In the genomic region with DNA sequence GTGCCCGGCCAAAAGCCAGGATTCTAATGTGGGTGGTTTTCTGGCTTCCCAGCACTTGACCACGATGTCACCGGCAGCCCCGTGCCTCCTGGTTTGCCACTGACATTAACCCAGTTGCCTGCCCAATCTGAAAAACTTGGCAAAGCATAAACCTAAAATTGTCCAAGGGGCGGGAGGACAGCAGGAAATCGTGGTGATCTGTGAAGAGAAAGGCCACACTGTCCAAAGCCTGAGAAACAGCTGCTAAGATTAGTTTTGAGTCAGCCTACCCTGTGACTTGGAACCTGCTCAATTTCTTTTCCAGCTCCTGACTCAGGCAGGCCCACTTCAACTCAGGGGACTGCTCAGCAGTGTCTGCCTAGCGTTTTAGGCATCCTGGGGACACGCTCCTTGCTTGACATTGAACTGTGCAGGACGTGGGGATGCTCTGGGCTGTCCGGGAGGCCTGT, we compare ENCODE assay signal across 10 cellular contexts. TPM values are rescaled to one million over a fixed set of nuclear protein-coding genes. Genes with fewer than 3 reads are reported as not detected.
A peak's percentile ranks its signal among the peaks of the same experiment; 100 is the strongest.
DNase-seq lines count a peak whose midpoint lies in the region; ATAC-seq and TF ChIP-seq lines count a peak whose summit lies in the region.
"Had no signal": no experiment of that assay in that cellular context is flagged by ENCODE, and none has a peak within 500 bp of the region (broad histone marks: within the 10 kb centered on the region; RNA-seq: fewer than 3 reads in every experiment).

No MANE protein-coding gene starts in this region.

- H3K9ac ChIP-seq in colonic mucosa (ENCODE audit: low read depth in 2 of 2, low read length in 2 of 2) (no peak overlapping the region), liver (ENCODE audit: low read depth in 1 of 2, low read length in 2 of 2) (no peak overlapping the region)

- H3K36me3 ChIP-seq in colonic mucosa (peaks cover 7% of the 10 kb centered on the region), liver (ENCODE audit: control insufficient read depth in 4 of 4, insufficient read depth in 3 of 4, low read depth in 1 of 4, low read length in 3 of 4) (peaks cover 2 to 11% (median 6%) of the 10 kb centered on the region in 4 donors)

- H3K27ac ChIP-seq in colonic mucosa (peak overlapping the region; percentile 10), liver (ENCODE audit: low read depth in 1 of 2, low read length in 2 of 2) (peak overlapping the region; percentile 85 to 92), temporal lobe (ENCODE audit: low read depth, low read length) (peak overlapping the region; percentile 40)

- H3K4me1 Mint-ChIP-seq in immature natural killer cell: peaks cover 1 to 6% of the 10 kb centered on the region in 2 donors

- no peaks in the 10 kb centered on the region for H3K27me3 ChIP-seq in colonic mucosa
- no peaks in the 10 kb centered on the region for H3K27me3 ChIP-seq in liver (ENCODE audit: control insufficient read depth in 4 of 4, insufficient read depth in 4 of 4, low read length in 3 of 4)

- WGBS in liver: 48% methylated on average over 10 of the region's 10 CpGs

- H3K4me3 ChIP-seq in colonic mucosa: no peak overlapping the region
- no peak overlapping the region for H3K4me3 ChIP-seq in liver (ENCODE audit: low read depth in 1 of 3, low read length in 3 of 3)

- no peaks in the 10 kb centered on the region for H3K9me3 Mint-ChIP-seq in immature natural killer cell

- no peak overlapping the region for H3K4me3 Mint-ChIP-seq in immature natural killer cell

- TF ChIP-seq CTCF in colonic mucosa (IDR thresholded peaks at IDR 0.05) (no peak), liver (IDR thresholded peaks at IDR 0.05; ENCODE audit: low read depth, low read length, missing input control) (no peak)

- DNase-seq in HT1080 (ENCODE audit: low read depth) (peak; percentile 95), colonic mucosa (peak; percentile 40), immature natural killer cell (no peak), GF-D8 (lab: John Stamatoyannopoulos, UW) (no peak)
- no peak for DNase-seq in stimulated activated CD4-positive, alpha-beta T cell treated with anti-CD3 and anti-CD28 coated beads, Interleukin-15, amount 100 ng/mL, for 24 hours
- DNase-seq: activated CD8-positive, alpha-beta memory T cell treated with anti-CD3 and anti-CD28 coated beads, Interleukin-2, amount 50 U/mL, for 48 hours; NK-92 treated with Interleukin-12 subunit alpha and Interleukin-12 subunit beta, amount 100 ng/mL, for 24 hours had no signal

- ATAC-seq in GM18873 (IDR thresholded peaks at IDR 0.05; ENCODE audit: low FRiP score, unreplicated experiment): no peak

- H3K4me1 ChIP-seq in colonic mucosa: no peaks in the 10 kb centered on the region
- H3K4me1 ChIP-seq in liver (ENCODE audit: control insufficient read depth in 4 of 4, insufficient read depth in 4 of 4, low read length in 3 of 4): peaks cover 0 to 13% (median 5%) of the 10 kb centered on the region in 4 donors

- H3K36me3 Mint-ChIP-seq in immature natural killer cell: peaks cover 4 to 22% (median 15%) of the 10 kb centered on the region in 3 donors

- no peak for TF ChIP-seq RAD21 in liver (IDR thresholded peaks at IDR 0.05)

- intact Hi-C loops in colonic mucosa (cut with DNase I): no loop called here

- no peak overlapping the region for H3K27ac Mint-ChIP-seq in immature natural killer cell

- no peaks in the 10 kb centered on the region for H3K27me3 Mint-ChIP-seq in immature natural killer cell (ENCODE audit: low read depth in 3 of 3)

- H3K9me3 ChIP-seq in colonic mucosa: no peaks in the 10 kb centered on the region
- H3K9me3 ChIP-seq in liver (ENCODE audit: control insufficient read depth in 4 of 4, low read length in 3 of 4): no peaks in the 10 kb centered on the region

TF ChIP-seq in liver, 16 proteins besides CTCF, POLR2A, EP300 and RAD21:
- no peak for TF ChIP-seq JUND (IDR thresholded peaks at IDR 0.05)
- TF ChIP-seq GABPA (IDR thresholded peaks at IDR 0.05 in 1 of 2, conservative IDR thresholded peaks at IDR 0.05 in 1 of 2): peak in 1 of 2 donors; percentile 38
- TF ChIP-seq, protein P1, sequence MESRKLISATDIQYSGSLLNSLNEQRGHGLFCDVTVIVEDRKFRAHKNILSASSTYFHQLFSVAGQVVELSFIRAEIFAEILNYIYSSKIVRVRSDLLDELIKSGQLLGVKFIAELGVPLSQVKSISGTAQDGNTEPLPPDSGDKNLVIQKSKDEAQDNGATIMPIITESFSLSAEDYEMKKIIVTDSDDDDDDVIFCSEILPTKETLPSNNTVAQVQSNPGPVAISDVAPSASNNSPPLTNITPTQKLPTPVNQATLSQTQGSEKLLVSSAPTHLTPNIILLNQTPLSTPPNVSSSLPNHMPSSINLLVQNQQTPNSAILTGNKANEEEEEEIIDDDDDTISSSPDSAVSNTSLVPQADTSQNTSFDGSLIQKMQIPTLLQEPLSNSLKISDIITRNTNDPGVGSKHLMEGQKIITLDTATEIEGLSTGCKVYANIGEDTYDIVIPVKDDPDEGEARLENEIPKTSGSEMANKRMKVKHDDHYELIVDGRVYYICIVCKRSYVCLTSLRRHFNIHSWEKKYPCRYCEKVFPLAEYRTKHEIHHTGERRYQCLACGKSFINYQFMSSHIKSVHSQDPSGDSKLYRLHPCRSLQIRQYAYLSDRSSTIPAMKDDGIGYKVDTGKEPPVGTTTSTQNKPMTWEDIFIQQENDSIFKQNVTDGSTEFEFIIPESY (IDR thresholded peaks at IDR 0.05): no peak
- peak; percentile 46 to 68 for TF ChIP-seq RXRA (IDR thresholded peaks at IDR 0.05)
- TF ChIP-seq SP1 (IDR thresholded peaks at IDR 0.05): peak; percentile 56
- TF ChIP-seq NR2F2 (IDR thresholded peaks at IDR 0.05): peak; percentile 63
- TF ChIP-seq, protein P2, sequence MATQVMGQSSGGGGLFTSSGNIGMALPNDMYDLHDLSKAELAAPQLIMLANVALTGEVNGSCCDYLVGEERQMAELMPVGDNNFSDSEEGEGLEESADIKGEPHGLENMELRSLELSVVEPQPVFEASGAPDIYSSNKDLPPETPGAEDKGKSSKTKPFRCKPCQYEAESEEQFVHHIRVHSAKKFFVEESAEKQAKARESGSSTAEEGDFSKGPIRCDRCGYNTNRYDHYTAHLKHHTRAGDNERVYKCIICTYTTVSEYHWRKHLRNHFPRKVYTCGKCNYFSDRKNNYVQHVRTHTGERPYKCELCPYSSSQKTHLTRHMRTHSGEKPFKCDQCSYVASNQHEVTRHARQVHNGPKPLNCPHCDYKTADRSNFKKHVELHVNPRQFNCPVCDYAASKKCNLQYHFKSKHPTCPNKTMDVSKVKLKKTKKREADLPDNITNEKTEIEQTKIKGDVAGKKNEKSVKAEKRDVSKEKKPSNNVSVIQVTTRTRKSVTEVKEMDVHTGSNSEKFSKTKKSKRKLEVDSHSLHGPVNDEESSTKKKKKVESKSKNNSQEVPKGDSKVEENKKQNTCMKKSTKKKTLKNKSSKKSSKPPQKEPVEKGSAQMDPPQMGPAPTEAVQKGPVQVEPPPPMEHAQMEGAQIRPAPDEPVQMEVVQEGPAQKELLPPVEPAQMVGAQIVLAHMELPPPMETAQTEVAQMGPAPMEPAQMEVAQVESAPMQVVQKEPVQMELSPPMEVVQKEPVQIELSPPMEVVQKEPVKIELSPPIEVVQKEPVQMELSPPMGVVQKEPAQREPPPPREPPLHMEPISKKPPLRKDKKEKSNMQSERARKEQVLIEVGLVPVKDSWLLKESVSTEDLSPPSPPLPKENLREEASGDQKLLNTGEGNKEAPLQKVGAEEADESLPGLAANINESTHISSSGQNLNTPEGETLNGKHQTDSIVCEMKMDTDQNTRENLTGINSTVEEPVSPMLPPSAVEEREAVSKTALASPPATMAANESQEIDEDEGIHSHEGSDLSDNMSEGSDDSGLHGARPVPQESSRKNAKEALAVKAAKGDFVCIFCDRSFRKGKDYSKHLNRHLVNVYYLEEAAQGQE (IDR thresholded peaks at IDR 0.05): no peak
- no peak for TF ChIP-seq HNF4G (IDR thresholded peaks at IDR 0.05)
- TF ChIP-seq HNF4A (conservative IDR thresholded peaks at IDR 0.05): peak; percentile 36 to 37

RNA-seq across cellular contexts. Expression of a gene that starts 8.2 kb away (rescaled TPM):
- not detected in 2 replicates for total RNA-seq in HT1080 (2014; rRNA removed; shearing (Covaris generic))
- not detected in 2 replicates for polyA plus RNA-seq in HT1080 (2015; cell fraction: cytosol; rRNA removed)
- not detected in 2 replicates for polyA plus RNA-seq in HT1080 (2015; cell fraction: nucleus; rRNA removed)
- total RNA-seq in colonic mucosa (1 to 10 TPM in 1 of 2 donors, not detected in 1; 1.2 TPM), liver (1,000 to 10,000 TPM in 1 of 2 donors, 100 to 1,000 TPM in 1; 631 to 1,505 TPM), temporal lobe (not detected)
- polyA plus RNA-seq in liver (1,000 to 10,000 TPM; 1,126 to 1,337 TPM), immature natural killer cell (not detected)

RNA-seq across cellular contexts. Expression of a gene that starts 10.0 kb away (rescaled TPM):
- 11.5 and 11.8 TPM in 2 replicates for total RNA-seq in HT1080 (2014; rRNA removed; shearing (Covaris generic))
- polyA plus RNA-seq in HT1080 (2015; cell fraction: cytosol; rRNA removed): 9.5 and 15.7 TPM in 2 replicates
- polyA plus RNA-seq in HT1080 (2015; cell fraction: nucleus; rRNA removed): 22.5 and 29.9 TPM in 2 replicates
- total RNA-seq in colonic mucosa: 10 to 100 TPM; 11.7 to 15.5 TPM
- total RNA-seq in liver: 1 to 10 TPM; 3.4 to 8.4 TPM
- polyA plus RNA-seq in liver: 1 to 10 TPM; 4.8 to 6.3 TPM
- total RNA-seq in temporal lobe: 4.2 TPM
- polyA plus RNA-seq in immature natural killer cell: 10 to 100 TPM in 1 of 3 donors, 1 to 10 TPM in 2; 9.1 to 14.6 (median 9.5) TPM

RNA-seq across cellular contexts. Expression of a gene that starts 10.4 kb away (rescaled TPM):
- 27.4 and 46.9 TPM in 2 replicates for total RNA-seq in HT1080 (2014; rRNA removed; shearing (Covaris generic))
- 58.3 and 63.3 TPM in 2 replicates for polyA plus RNA-seq in HT1080 (2015; cell fraction: cytosol; rRNA removed)
- polyA plus RNA-seq in HT1080 (2015; cell fraction: nucleus; rRNA removed): 69.0 and 76.2 TPM in 2 replicates
- total RNA-seq in colonic mucosa: 10 to 100 TPM; 68.3 to 81.7 TPM
- total RNA-seq in liver: 10 to 100 TPM; 10.9 to 21.9 TPM
- 10 to 100 TPM; 18.5 to 21.6 TPM for polyA plus RNA-seq in liver
- total RNA-seq in temporal lobe: 17.9 TPM
- 100 to 1,000 TPM in 1 of 3 donors, 10 to 100 TPM in 2; 38.6 to 104 (median 60.4) TPM for polyA plus RNA-seq in immature natural killer cell

Comparison
In these comparisons a context has a peak if more than half of its experiments do, and no peak if none do; other contexts are left out.
1. DNase-seq: peak in HT1080 (single experiment) and colonic mucosa (single experiment); none in stimulated activated CD4-positive, alpha-beta T cell treated with anti-CD3 and anti-CD28 coated beads, Interleukin-15, amount 100 ng/mL, for 24 hours (single experiment), immature natural killer cell (0 of 3) and GF-D8 (single experiment).
2. H3K27ac ChIP-seq: peak in every context shown above with its lines; median percentile 88 in liver; 40 in temporal lobe; 10 in colonic mucosa.
3. RNA of a gene that starts 8.2 kb away (total RNA-seq): 631 to 1,505 TPM in liver; 1.2 TPM in colonic mucosa, not detected in HT1080 and not detected in temporal lobe (single experiment); every median in the first group is over 100 times any median in the second.